Comparison of ENCODE assay signal across 11 cellular contexts in the genomic region with DNA sequence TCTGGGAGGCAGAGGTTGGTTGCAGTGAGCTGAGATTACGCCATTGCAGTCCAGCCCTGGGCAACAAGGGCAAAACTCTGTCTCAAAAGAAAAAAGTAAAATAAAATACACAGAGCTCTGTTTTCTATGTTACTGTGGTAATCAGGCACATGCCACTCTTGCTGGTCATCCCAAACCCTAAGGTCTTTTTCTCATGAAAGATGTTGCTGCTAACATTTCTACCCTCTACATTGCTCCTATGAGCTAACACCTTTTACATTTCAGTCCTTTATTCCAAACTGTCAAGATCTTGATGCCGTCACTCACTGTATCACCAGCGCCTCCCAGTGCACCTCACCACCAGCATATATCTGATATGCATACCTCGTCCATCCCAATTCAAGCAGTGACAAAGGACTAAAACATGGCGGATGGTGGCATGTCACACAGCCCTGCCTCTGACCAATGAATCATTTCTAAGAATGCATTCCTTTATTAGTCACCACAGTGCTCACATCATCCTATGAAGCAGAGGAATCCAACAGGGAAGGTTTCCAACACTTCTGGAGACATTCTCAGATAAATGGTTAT.
DNase-seq lines count a peak whose midpoint lies in the region; ATAC-seq and TF ChIP-seq lines count a peak whose summit lies in the region.
"Had no signal": no experiment of that assay in that cellular context is flagged by ENCODE, and none has a peak within 500 bp of the region (broad histone marks: within the 10 kb centered on the region; RNA-seq: fewer than 3 reads in every experiment).

No MANE protein-coding gene starts in this region.

- H3K27me3 ChIP-seq in ACC112 (ENCODE audit: insufficient read depth, low read length), result no peaks in the 10 kb centered on the region
- H3K27me3 ChIP-seq: right atrium auricular region had no signal

- no peak for TF ChIP-seq CTCF in HEK293 (tag by site-specific recombination; IDR thresholded peaks at IDR 0.05)

- peaks cover 38% of the 10 kb centered on the region for H3K4me1 ChIP-seq in ACC112 (ENCODE audit: control insufficient read depth, insufficient read depth, low read length, unreplicated experiment)
- H3K4me1 ChIP-seq in HEK293 (ENCODE audit: control insufficient read depth, insufficient read depth, low read length), result no peaks in the 10 kb centered on the region

- 0 out of 2 replicates have a peak overlapping the region, but pooled peaks have one; percentile 5 for H3K4me3 ChIP-seq in ACC112 (ENCODE audit: low read depth, low read length)
- no peak overlapping the region for H3K4me3 ChIP-seq in HEK293 (ENCODE audit: low read depth, low read length)
- H3K4me3 ChIP-seq: right atrium auricular region had no signal

- CTCF ChIA-PET in HEK293 (lab: Yijun Ruan, JAX), result interaction anchor here (1.2 kb wide), 1 partner anchor 8 kb away, joined by 4 read pairs; no protein-coding TSS in a partner anchor

- H3K27ac ChIP-seq in ACC112 (ENCODE audit: low read depth, low read length) (peak overlapping the region; percentile 91), HEK293 (ENCODE audit: extremely low read depth, low read depth, low read length) (no peak overlapping the region)
- H3K27ac ChIP-seq: right atrium auricular region had no signal

- DNase-seq in amniotic epithelial cell (ENCODE audit: low read depth) (peak; percentile 91), islet precursor cell (peak; percentile 74), amygdala (lab: John Stamatoyannopoulos, UW) (no peak)
- DNase-seq in activated CD8-positive, alpha-beta memory T cell treated with anti-CD3 and anti-CD28 coated beads, Interleukin-2, amount 50 U/mL, for 48 hours, result no peak
- DNase-seq in stimulated activated CD4-positive, alpha-beta T cell treated with anti-CD3 and anti-CD28 coated beads, Interleukin-2, amount 100 ng/mL, for 24 hours, result no peak
- DNase-seq: NCI-H2029 treated with DMSO at 0.1 percent for 48 hours had no signal

- no peak for ATAC-seq in GM19467 (IDR thresholded peaks at IDR 0.05; ENCODE audit: unreplicated experiment)
- ATAC-seq: stimulated activated memory B cell treated with anti-CD40 and anti-IgM and Interleukin-4, amounts not matched to agents 10 μg/mL and 1 μg/mL and 100 μg/mL, for 72 hours had no signal

- POLR2A ChIA-PET in HEK293 (lab: Yijun Ruan, JAX), result interaction anchor here (0.7 kb wide), 3 partner anchors 10 to 12 kb away, joined by 4 to 9 read pairs (median 6); no protein-coding TSS in a partner anchor

- H3K36me3 ChIP-seq in ACC112 (ENCODE audit: insufficient read depth, low read length), result peaks cover 29% of the 10 kb centered on the region
- H3K36me3 ChIP-seq in HEK293 (ENCODE audit: control insufficient read depth in 2 of 2, insufficient read depth in 1 of 2, low read length in 2 of 2), result peaks cover 30 to 42% of the 10 kb centered on the region in 2 experiments

- no peak overlapping the region for H2AFZ ChIP-seq in ACC112 (ENCODE audit: low read length, unreplicated experiment)

- H3K9me3 ChIP-seq in HEK293 (ENCODE audit: control insufficient read depth, insufficient read depth, low read depth, low read length), result no peaks in the 10 kb centered on the region
- H3K9me3 ChIP-seq: right atrium auricular region had no signal

- peaks cover 59% of the 10 kb centered on the region for H3K79me2 ChIP-seq in ACC112 (ENCODE audit: control insufficient read depth, insufficient read depth, low read length, unreplicated experiment)

TF ChIP-seq in HEK293, 187 proteins besides CTCF, POLR2A, EP300 and RAD21:
- TF ChIP-seq ZNF623 (tag by site-specific recombination; IDR thresholded peaks at IDR 0.05) (no peak), MYNN (tag by site-specific recombination; IDR thresholded peaks at IDR 0.05; ENCODE audit: borderline replicate concordance) (no peak)
- TF ChIP-seq, protein P1, sequence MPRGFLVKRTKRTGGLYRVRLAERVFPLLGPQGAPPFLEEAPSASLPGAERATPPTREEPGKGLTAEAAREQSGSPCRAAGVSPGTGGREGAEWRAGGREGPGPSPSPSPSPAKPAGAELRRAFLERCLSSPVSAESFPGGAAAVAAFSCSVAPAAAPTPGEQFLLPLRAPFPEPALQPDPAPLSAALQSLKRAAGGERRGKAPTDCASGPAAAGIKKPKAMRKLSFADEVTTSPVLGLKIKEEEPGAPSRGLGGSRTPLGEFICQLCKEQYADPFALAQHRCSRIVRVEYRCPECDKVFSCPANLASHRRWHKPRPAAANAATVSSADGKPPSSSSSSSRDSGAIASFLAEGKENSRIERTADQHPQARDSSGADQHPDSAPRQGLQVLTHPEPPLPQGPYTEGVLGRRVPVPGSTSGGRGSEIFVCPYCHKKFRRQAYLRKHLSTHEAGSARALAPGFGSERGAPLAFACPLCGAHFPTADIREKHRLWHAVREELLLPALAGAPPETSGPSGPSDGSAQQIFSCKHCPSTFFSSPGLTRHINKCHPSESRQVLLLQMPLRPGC (tag by site-specific recombination; IDR thresholded peaks at IDR 0.05), result peak; percentile 66; the same call in 1 of the 2 replicates

Comparison
In these comparisons a context has a peak if more than half of its experiments do, and no peak if none do; other contexts are left out.
1. DNase-seq: peak in amniotic epithelial cell (single experiment) and islet precursor cell (single experiment); none in amygdala (0 of 56), activated CD8-positive, alpha-beta memory T cell treated with anti-CD3 and anti-CD28 coated beads, Interleukin-2, amount 50 U/mL, for 48 hours (single experiment) and stimulated activated CD4-positive, alpha-beta T cell treated with anti-CD3 and anti-CD28 coated beads, Interleukin-2, amount 100 ng/mL, for 24 hours (0 of 2).